28 cellular contexts compared by ENCODE assay signal in genomic region chr5:147373328-147373727, GRCh38.
"Had no signal": no experiment of that assay in that cellular context is flagged by ENCODE, and none has a peak within 500 bp of the region (broad histone marks: within the 10 kb centered on the region; RNA-seq: fewer than 3 reads in every experiment).

No MANE protein-coding gene starts in this region.

- H3K4me2 ChIP-seq: hepatocyte had no signal

- ATAC-seq: mucosa of descending colon; naive thymus-derived CD4-positive, alpha-beta T cell; pancreas; right cardiac atrium; sciatic nerve; upper lobe of right lung had no signal

- H3K36me3 Mint-ChIP-seq: naive thymus-derived CD4-positive, alpha-beta T cell had no signal

- H3K27ac ChIP-seq: hepatocyte, left ventricle myocardium inferior, pancreas, prostate gland, skin epidermis, suprapubic skin, thoracic aorta, tibial artery, upper lobe of right lung had no signal

- H3K4me3 ChIP-seq: hepatocyte, left ventricle myocardium inferior, lung, mucosa of descending colon, pancreas, prostate gland, skin epidermis, suprapubic skin, thoracic aorta, tibial artery, upper lobe of right lung had no signal

- H3K4me1 ChIP-seq: left ventricle myocardium inferior, pancreas, prostate gland, suprapubic skin, upper lobe of right lung had no signal

- H3K27me3 ChIP-seq: hepatocyte, pancreas, suprapubic skin, tibial artery, upper lobe of right lung had no signal

- H3K4me1 Mint-ChIP-seq: naive thymus-derived CD4-positive, alpha-beta T cell; neural crest cell had no signal

- H3K4me3 Mint-ChIP-seq: naive thymus-derived CD4-positive, alpha-beta T cell; nephron; neural crest cell; stimulated activated naive CD8-positive, alpha-beta T cell treated with anti-CD3 and anti-CD28 coated beads, Interleukin-15, Interleukin-2, amounts not matched to agents 100 ng/mL and 50 ng/mL, for 24 hours had no signal

- H3K79me2 ChIP-seq: hepatocyte had no signal

- H3K36me3 ChIP-seq: left ventricle myocardium inferior, pancreas, prostate gland, suprapubic skin, thoracic aorta, tibial artery, upper lobe of right lung had no signal

- H3K27ac Mint-ChIP-seq: naive thymus-derived CD4-positive, alpha-beta T cell; nephron; stimulated activated naive CD8-positive, alpha-beta T cell treated with anti-CD3 and anti-CD28 coated beads, Interleukin-15, Interleukin-2, amounts not matched to agents 100 ng/mL and 50 ng/mL, for 24 hours had no signal

- DNase-seq: islet precursor cell; left ventricle myocardium inferior; midbrain; mucosa of descending colon; naive thymus-derived CD4-positive, alpha-beta T cell; nucleus accumbens; pancreas; posterior cingulate gyrus; retina; right cardiac atrium; stimulated activated CD4-positive, alpha-beta T cell treated with anti-CD3 and anti-CD28 coated beads, Interleukin-12 subunit alpha, Interleukin-12 subunit beta, amount 100 ng/mL, for 4 hours; stimulated activated CD4-positive, alpha-beta T cell treated with anti-CD3 and anti-CD28 coated beads, Interleukin-15, amount 100 ng/mL, for 24 hours; stimulated activated CD4-positive, alpha-beta T cell treated with anti-CD3 and anti-CD28 coated beads, Interleukin-2, amount 100 ng/mL, for 24 hours; stimulated activated CD4-positive, alpha-beta T cell treated with anti-CD3 and anti-CD28 coated beads, Interleukin-4, amount 100 ng/mL, for 1 hour; stimulated activated naive CD4-positive, alpha-beta T cell; tibial artery; trophoblast cell; upper lobe of right lung had no signal
